8 cellular contexts compared by ENCODE assay signal in genomic region chr9:68560131-68560844, GRCh38. TPM values are rescaled to one million over a fixed set of nuclear protein-coding genes. Genes with fewer than 3 reads are reported as not detected.
DNase-seq lines count a peak whose midpoint lies in the region; ATAC-seq, FAIRE-seq and TF ChIP-seq lines count a peak whose summit lies in the region.

No MANE protein-coding gene starts in this region.

- H3K27ac ChIP-seq in foreskin keratinocyte (no peak overlapping the region), pancreas (no peak overlapping the region)

- H3K4me3 ChIP-seq in NB4 (ENCODE audit: low read depth, low read length) (peak overlapping the region; percentile 34), pancreas (no peak overlapping the region)

- H3K27me3 ChIP-seq in foreskin keratinocyte (no peaks in the 10 kb centered on the region), pancreas (no peaks in the 10 kb centered on the region)

- H3K4me1 ChIP-seq in foreskin keratinocyte = no peaks in the 10 kb centered on the region
- H3K4me1 ChIP-seq in pancreas = no peaks in the 10 kb centered on the region

- no peaks in the 10 kb centered on the region for H3K9me3 ChIP-seq in pancreas

- no peaks in the 10 kb centered on the region for H3K36me3 ChIP-seq in pancreas

- DNase-seq in NCI-H2227 (lab: John Stamatoyannopoulos, UW; ENCODE audit: unreplicated experiment) (peak; percentile 25), NCI-H2227 treated with DMSO at 0.1 percent for 48 hours (lab: John Stamatoyannopoulos, UW) (no peak), NB4 (ENCODE audit: low read depth) (peak; percentile 88), activated T-cell treated with anti-CD3 and anti-CD28 coated beads for 1 hour (ENCODE audit: low read depth) (peak; percentile 13), foreskin keratinocyte (no peak), pancreas (peak in 5 of 6 donors; percentile 15 to 61 (median 37))

- TF ChIP-seq CTCF in NB4 (IDR thresholded peaks at IDR 0.05; ENCODE audit: low read depth, low read length) = peak; percentile 46
- peak; percentile 30 for TF ChIP-seq CTCF in foreskin keratinocyte (conservative IDR thresholded peaks at IDR 0.05)
- peak in 3 of 4 donors; percentile 18 to 29 (median 19) for TF ChIP-seq CTCF in pancreas (IDR thresholded peaks at IDR 0.05)

- FAIRE-seq in pancreas (lab: Jason Lieb, UNC) = no peak

- intact Hi-C loops in pancreas (cut with DNase I) = no loop called here

- TF ChIP-seq POLR2A in NB4 (IDR thresholded peaks at IDR 0.05; ENCODE audit: extremely low read depth, insufficient read length) = no peak

- 52% methylated on average over 14 of the region's 14 CpGs for WGBS in pancreas, 2 donors

- ATAC-seq in foreskin keratinocyte (no peak), pancreas (peak in 3 of 4 donors; percentile 64 to 84 (median 71)), HG02759 (IDR thresholded peaks at IDR 0.05; ENCODE audit: unreplicated experiment) (no peak), HG02885 (IDR thresholded peaks at IDR 0.05; ENCODE audit: poor library complexity, unreplicated experiment) (no peak)

RNA-seq across cellular contexts. Expression of gene TMEM252, which starts 19.6 kb away (rescaled TPM):
- total RNA-seq in foreskin keratinocyte = not detected in 2 replicates
- not detected in 2 replicates for polyA plus RNA-seq in foreskin keratinocyte
- total RNA-seq in pancreas = not detected
- polyA plus RNA-seq in pancreas = not detected

Comparison
In these comparisons a context has a peak if more than half of its experiments do, and no peak if none do; other contexts are left out.
1. DNase-seq: peak in NCI-H2227 (single experiment), NB4 (single experiment), activated T-cell treated with anti-CD3 and anti-CD28 coated beads for 1 hour (single experiment) and pancreas (5 of 6); none in NCI-H2227 treated with DMSO at 0.1 percent for 48 hours (single experiment) and foreskin keratinocyte (0 of 2).
2. ATAC-seq: peak in pancreas (3 of 4); none in foreskin keratinocyte (single experiment), HG02759 (single experiment) and HG02885 (single experiment).
3. Peak in every context shown above with its lines, with median percentiles within 50 percentile points of each other: CTCF ChIP-seq.